In genomic region chr3:63724987-63725386, GRCh38 we compare ENCODE assay signal across 9 cellular contexts.
DNase-seq lines count a peak whose midpoint lies in the region; ATAC-seq and TF ChIP-seq lines count a peak whose summit lies in the region.
"Had no signal": no experiment of that assay in that cellular context is flagged by ENCODE, and none has a peak within 500 bp of the region (broad histone marks: within the 10 kb centered on the region; RNA-seq: fewer than 3 reads in every experiment).

No MANE protein-coding gene starts in this region.

- POLR2A ChIA-PET in HEK293 (lab: Yijun Ruan, JAX) = no interaction called here

- no peaks in the 10 kb centered on the region for H3K27me3 ChIP-seq in upper lobe of right lung

- intact Hi-C loops in upper lobe of right lung (cut with DNase I) = no loop called here

- H3K27ac ChIP-seq in HEK293 (ENCODE audit: extremely low read depth, low read depth, low read length) (no peak overlapping the region), upper lobe of right lung (no peak overlapping the region)

- peak; percentile 75 for DNase-seq in astrocyte of the cerebellum (ENCODE audit: low read depth)
- DNase-seq in iPS DF 19.7 (ENCODE audit: low read depth, low spot score) = peak; percentile 7
- no peak for DNase-seq in upper lobe of right lung
- no peak for DNase-seq in NCI-H69 (lab: John Stamatoyannopoulos, UW)
- DNase-seq in NCI-H1436 (lab: John Stamatoyannopoulos, UW) = no peak
- DNase-seq: NCI-H345 had no signal

- TF ChIP-seq CTCF in HEK293 (tag by site-specific recombination; IDR thresholded peaks at IDR 0.05) (no peak), astrocyte of the cerebellum (IDR thresholded peaks at IDR 0.05; ENCODE audit: low read depth, low read length, missing control alignments) (no peak), upper lobe of right lung (IDR thresholded peaks at IDR 0.05) (no peak)

- no peak overlapping the region for H3K4me3 ChIP-seq in HEK293 (ENCODE audit: low read depth, low read length)
- no peak overlapping the region for H3K4me3 ChIP-seq in astrocyte of the cerebellum (ENCODE audit: low read depth, low read length)
- no peak overlapping the region for H3K4me3 ChIP-seq in upper lobe of right lung

- H3K36me3 ChIP-seq in HEK293 (ENCODE audit: control insufficient read depth in 2 of 2, insufficient read depth in 1 of 2, low read length in 2 of 2) (no peaks in the 10 kb centered on the region), upper lobe of right lung (no peaks in the 10 kb centered on the region)

- CTCF ChIA-PET in HEK293 (lab: Yijun Ruan, JAX) = interaction anchor here (1.1 kb wide), 1 partner anchor 9 kb away, joined by 4 read pairs; no protein-coding TSS in a partner anchor

- H3K4me1 ChIP-seq in HEK293 (ENCODE audit: control insufficient read depth, insufficient read depth, low read length) (no peaks in the 10 kb centered on the region), upper lobe of right lung (no peaks in the 10 kb centered on the region)

- H3K9me3 ChIP-seq in HEK293 (ENCODE audit: control insufficient read depth, insufficient read depth, low read depth, low read length) = no peaks in the 10 kb centered on the region
- no peaks in the 10 kb centered on the region for H3K9me3 ChIP-seq in upper lobe of right lung

- in situ Hi-C loops in astrocyte of the cerebellum (cut with HindIII; ENCODE audit: low sequenced_read_pairs) = no loop called here

- ATAC-seq in upper lobe of right lung (peak; percentile 79), HG03097 (IDR thresholded peaks at IDR 0.05; ENCODE audit: low FRiP score, unreplicated experiment) (no peak)
- ATAC-seq: esophagus mucosa had no signal

TF ChIP-seq in HEK293, 187 proteins besides CTCF, POLR2A, EP300 and RAD21:
- TF ChIP-seq ZNF585B (tag by site-specific recombination; IDR thresholded peaks at IDR 0.05) (no peak), ZFHX2 (tag by site-specific recombination; conservative IDR thresholded peaks at IDR 0.05) (peak; percentile 31; the same call in 1 of the 2 replicates), EGR2 (tag by site-specific recombination; IDR thresholded peaks at IDR 0.05; ENCODE audit: low read depth) (0 out of 2 replicates have a peak, but pooled peaks have one; percentile 40)

Comparison
In these comparisons a context has a peak if more than half of its experiments do, and no peak if none do; other contexts are left out.
1. DNase-seq: peak in astrocyte of the cerebellum (single experiment) and iPS DF 19.7 (single experiment); none in upper lobe of right lung (single experiment), NCI-H69 (single experiment) and NCI-H1436 (single experiment).